In the genomic region with DNA sequence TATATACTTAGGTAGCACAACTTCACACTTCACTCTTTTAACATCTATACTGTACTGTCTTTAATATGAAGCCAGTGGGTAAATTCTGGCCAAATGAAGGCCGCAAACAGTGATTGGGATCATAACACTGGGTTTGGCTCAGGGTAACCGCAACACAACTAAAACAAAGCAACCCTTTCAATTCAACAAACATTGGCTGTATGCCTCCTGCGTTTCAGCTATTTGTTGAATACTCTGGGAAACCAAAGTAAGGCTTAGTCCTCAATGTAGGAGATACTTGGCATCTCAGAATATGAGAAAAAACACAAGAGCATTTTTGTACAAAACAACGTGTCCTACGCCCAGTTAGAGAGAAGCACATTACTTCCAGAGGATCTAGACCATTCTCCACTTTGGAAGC, we compare ENCODE assay signal across 22 cellular contexts.
DNase-seq lines count a peak whose midpoint lies in the region; ATAC-seq and TF ChIP-seq lines count a peak whose summit lies in the region.
"Had no signal": no experiment of that assay in that cellular context is flagged by ENCODE, and none has a peak within 500 bp of the region (broad histone marks: within the 10 kb centered on the region; RNA-seq: fewer than 3 reads in every experiment).

No MANE protein-coding gene starts in this region.

- peak; percentile 10 for DNase-seq in Ammon's horn (ENCODE audit: low spot score)
- DNase-seq in endodermal cell = no peak
- peak; percentile 58 for DNase-seq in medulla oblongata (ENCODE audit: extremely low spot score)
- DNase-seq in pons (ENCODE audit: low spot score) = peak; percentile 64
- DNase-seq in hippocampal formation (lab: John Stamatoyannopoulos, UW) = no peak
- no peak for DNase-seq in GM19238 (ENCODE audit: insufficient read length, low spot score)
- DNase-seq: AML-193; CD4-positive, alpha-beta memory T cell; DMS153; DMS79; GDM1; H7; HFFc6 had no signal

- peaks cover 25% of the 10 kb centered on the region for H3K36me3 ChIP-seq in endodermal cell (ENCODE audit: control insufficient read depth, insufficient read depth, low read length)
- H3K36me3 ChIP-seq: BLaER1 had no signal

- WGBS in endodermal cell (ENCODE audit: insufficient coverage in 1 of 2, insufficient read length in 1 of 2), 2 experiments = 95 to 96% methylated on average over 5 of the region's 5 CpGs

- H3K27ac Mint-ChIP-seq in endodermal cell = no peak overlapping the region
- no peak overlapping the region for H3K27ac Mint-ChIP-seq in activated T-helper 17 cell treated with anti-CD3 and anti-CD28 coated beads, Interleukin-2, amount 50 U/mL, for 72 hours
- H3K27ac Mint-ChIP-seq: CD14-positive monocyte; CD4-positive, alpha-beta memory T cell; GM23338; HFFc6 had no signal

- H3K9me3 ChIP-seq in endodermal cell (ENCODE audit: control insufficient read depth, low read length) = peaks cover 3% of the 10 kb centered on the region
- H3K9me3 ChIP-seq: A549, BLaER1 had no signal

- H3K4me3 ChIP-seq in endodermal cell (ENCODE audit: low read length) = peak overlapping the region; percentile 81
- H3K4me3 ChIP-seq: A549, BLaER1, GM23338 had no signal

- peaks cover 43% of the 10 kb centered on the region for H3K4me1 Mint-ChIP-seq in endodermal cell
- H3K4me1 Mint-ChIP-seq in activated T-helper 17 cell treated with anti-CD3 and anti-CD28 coated beads, Interleukin-2, amount 50 U/mL, for 72 hours = no peaks in the 10 kb centered on the region
- H3K4me1 Mint-ChIP-seq: CD14-positive monocyte; CD4-positive, alpha-beta memory T cell had no signal

- peaks cover 3% of the 10 kb centered on the region for H3K4me1 ChIP-seq in endodermal cell (ENCODE audit: control insufficient read depth, insufficient read depth, low read length)
- H3K4me1 ChIP-seq: A549 had no signal

- no peak for TF ChIP-seq CTCF in endodermal cell (conservative IDR thresholded peaks at IDR 0.05)

- no peak overlapping the region for H3K27ac ChIP-seq in endodermal cell (ENCODE audit: low read depth, low read length)
- H3K27ac ChIP-seq: 22Rv1, A549, BLaER1 had no signal

- peak overlapping the region; percentile 56 for H3K4me3 Mint-ChIP-seq in endodermal cell
- H3K4me3 Mint-ChIP-seq in activated T-helper 17 cell treated with anti-CD3 and anti-CD28 coated beads, Interleukin-2, amount 50 U/mL, for 72 hours = no peak overlapping the region
- H3K4me3 Mint-ChIP-seq: CD14-positive monocyte; CD4-positive, alpha-beta memory T cell; GM23338; HFFc6 had no signal

- ATAC-seq in activated T-helper 17 cell treated with anti-CD3 and anti-CD28 coated beads, Interleukin-2, amount 50 U/mL, for 72 hours (replicated peaks) = no peak
- no peak for ATAC-seq in HG03432 (IDR thresholded peaks at IDR 0.05; ENCODE audit: unreplicated experiment)
- ATAC-seq: A549, GM23338, HCT116, HepG2 had no signal

- H3K27me3 Mint-ChIP-seq in endodermal cell (ENCODE audit: insufficient read depth) = no peaks in the 10 kb centered on the region
- no peaks in the 10 kb centered on the region for H3K27me3 Mint-ChIP-seq in activated T-helper 17 cell treated with anti-CD3 and anti-CD28 coated beads, Interleukin-2, amount 50 U/mL, for 72 hours
- H3K27me3 Mint-ChIP-seq: CD4-positive, alpha-beta memory T cell had no signal

- no peaks in the 10 kb centered on the region for H3K9me3 Mint-ChIP-seq in endodermal cell
- peaks cover 8% of the 10 kb centered on the region for H3K9me3 Mint-ChIP-seq in activated T-helper 17 cell treated with anti-CD3 and anti-CD28 coated beads, Interleukin-2, amount 50 U/mL, for 72 hours
- H3K9me3 Mint-ChIP-seq: GM23338 had no signal

- no peak overlapping the region for H3K9ac ChIP-seq in endodermal cell (ENCODE audit: extremely low read depth, low read length, poor library complexity, severe bottlenecking)
- H3K9ac ChIP-seq: BLaER1 had no signal

- H3K27me3 ChIP-seq in endodermal cell (ENCODE audit: control insufficient read depth, insufficient read depth, low read length, poor library complexity, severe bottlenecking) = no peaks in the 10 kb centered on the region
- H3K27me3 ChIP-seq: BLaER1 had no signal

- peaks cover 7% of the 10 kb centered on the region for H3K36me3 Mint-ChIP-seq in endodermal cell (ENCODE audit: low read depth)
- no peaks in the 10 kb centered on the region for H3K36me3 Mint-ChIP-seq in activated T-helper 17 cell treated with anti-CD3 and anti-CD28 coated beads, Interleukin-2, amount 50 U/mL, for 72 hours (ENCODE audit: low read depth)
- H3K36me3 Mint-ChIP-seq: CD14-positive monocyte; CD4-positive, alpha-beta memory T cell had no signal

Comparison
In these comparisons a context has a peak if more than half of its experiments do, and no peak if none do; other contexts are left out.
1. DNase-seq: peak in Ammon's horn (single experiment), medulla oblongata (single experiment) and pons (single experiment); none in endodermal cell (single experiment), hippocampal formation (0 of 2) and GM19238 (single experiment).